1 cellular context compared by ENCODE assay signal in the genomic region with DNA sequence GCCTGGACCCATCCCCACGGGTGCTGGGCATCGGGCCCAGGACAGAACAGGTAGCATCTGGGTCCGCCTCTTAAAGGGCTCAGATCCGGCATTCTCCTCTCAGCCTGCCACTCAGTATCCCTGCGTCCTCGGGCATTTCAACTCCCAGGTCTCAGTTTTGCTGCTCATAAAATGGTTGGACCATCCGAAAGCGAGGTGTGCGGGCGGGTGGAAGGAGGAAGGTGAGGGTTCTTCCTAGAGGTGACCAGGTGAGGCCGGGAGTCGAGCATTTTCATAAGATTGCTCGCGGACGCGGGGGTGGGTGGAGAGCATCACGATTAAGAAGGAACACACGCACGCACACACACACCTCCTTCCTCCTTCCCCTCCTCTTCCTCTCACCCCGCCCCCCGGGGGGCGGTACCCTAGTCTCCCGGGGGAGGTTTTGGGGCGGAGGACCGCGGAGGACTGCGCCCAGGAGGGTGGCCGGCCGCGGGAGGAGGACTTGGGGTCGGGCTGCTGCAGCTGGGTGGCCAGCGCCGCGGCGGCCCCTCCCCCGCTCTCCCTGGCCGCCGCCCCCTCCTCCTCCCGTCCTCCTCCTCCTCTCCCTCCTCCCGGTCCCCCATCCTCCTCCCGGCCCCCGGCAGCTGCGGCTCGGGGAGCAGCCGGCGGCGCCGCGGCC.
A peak's percentile ranks its signal among the peaks of the same experiment; 100 is the strongest.
TF ChIP-seq lines count a peak whose summit lies in the region.

No MANE protein-coding gene starts in this region.

TF ChIP-seq in HEK293, 187 proteins besides CTCF, POLR2A, EP300 and RAD21 (continued from another document and continues in another):
- TF ChIP-seq, protein P1, sequence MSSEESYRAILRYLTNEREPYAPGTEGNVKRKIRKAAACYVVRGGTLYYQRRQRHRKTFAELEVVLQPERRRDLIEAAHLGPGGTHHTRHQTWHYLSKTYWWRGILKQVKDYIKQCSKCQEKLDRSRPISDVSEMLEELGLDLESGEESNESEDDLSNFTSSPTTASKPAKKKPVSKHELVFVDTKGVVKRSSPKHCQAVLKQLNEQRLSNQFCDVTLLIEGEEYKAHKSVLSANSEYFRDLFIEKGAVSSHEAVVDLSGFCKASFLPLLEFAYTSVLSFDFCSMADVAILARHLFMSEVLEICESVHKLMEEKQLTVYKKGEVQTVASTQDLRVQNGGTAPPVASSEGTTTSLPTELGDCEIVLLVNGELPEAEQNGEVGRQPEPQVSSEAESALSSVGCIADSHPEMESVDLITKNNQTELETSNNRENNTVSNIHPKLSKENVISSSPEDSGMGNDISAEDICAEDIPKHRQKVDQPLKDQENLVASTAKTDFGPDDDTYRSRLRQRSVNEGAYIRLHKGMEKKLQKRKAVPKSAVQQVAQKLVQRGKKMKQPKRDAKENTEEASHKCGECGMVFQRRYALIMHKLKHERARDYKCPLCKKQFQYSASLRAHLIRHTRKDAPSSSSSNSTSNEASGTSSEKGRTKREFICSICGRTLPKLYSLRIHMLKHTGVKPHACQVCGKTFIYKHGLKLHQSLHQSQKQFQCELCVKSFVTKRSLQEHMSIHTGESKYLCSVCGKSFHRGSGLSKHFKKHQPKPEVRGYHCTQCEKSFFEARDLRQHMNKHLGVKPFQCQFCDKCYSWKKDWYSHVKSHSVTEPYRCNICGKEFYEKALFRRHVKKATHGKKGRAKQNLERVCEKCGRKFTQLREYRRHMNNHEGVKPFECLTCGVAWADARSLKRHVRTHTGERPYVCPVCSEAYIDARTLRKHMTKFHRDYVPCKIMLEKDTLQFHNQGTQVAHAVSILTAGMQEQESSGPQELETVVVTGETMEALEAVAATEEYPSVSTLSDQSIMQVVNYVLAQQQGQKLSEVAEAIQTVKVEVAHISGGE (tag by site-specific recombination; conservative IDR thresholded peaks at IDR 0.05; ENCODE audit: low read depth), result peak; percentile 64
- TF ChIP-seq ZNF2 (tag by site-specific recombination; IDR thresholded peaks at IDR 0.05), result no peak
- TF ChIP-seq KLF7 (tag by site-specific recombination; IDR thresholded peaks at IDR 0.05; ENCODE audit: borderline replicate concordance), result no peak
- TF ChIP-seq HOXC10 (CRISPR knock-in tag; IDR thresholded peaks at IDR 0.05), result no peak
- TF ChIP-seq ZNF239 (tag by site-specific recombination; IDR thresholded peaks at IDR 0.05), result no peak
- no peak for TF ChIP-seq ZNF837 (tag by site-specific recombination; IDR thresholded peaks at IDR 0.05)
- TF ChIP-seq SCRT2 (tag by site-specific recombination; IDR thresholded peaks at IDR 0.05), result peak; percentile 49; the same call in 1 of the 2 replicates
- TF ChIP-seq MZF1 (tag by site-specific recombination; IDR thresholded peaks at IDR 0.05; ENCODE audit: borderline replicate concordance), result no peak
- TF ChIP-seq, protein P2, sequence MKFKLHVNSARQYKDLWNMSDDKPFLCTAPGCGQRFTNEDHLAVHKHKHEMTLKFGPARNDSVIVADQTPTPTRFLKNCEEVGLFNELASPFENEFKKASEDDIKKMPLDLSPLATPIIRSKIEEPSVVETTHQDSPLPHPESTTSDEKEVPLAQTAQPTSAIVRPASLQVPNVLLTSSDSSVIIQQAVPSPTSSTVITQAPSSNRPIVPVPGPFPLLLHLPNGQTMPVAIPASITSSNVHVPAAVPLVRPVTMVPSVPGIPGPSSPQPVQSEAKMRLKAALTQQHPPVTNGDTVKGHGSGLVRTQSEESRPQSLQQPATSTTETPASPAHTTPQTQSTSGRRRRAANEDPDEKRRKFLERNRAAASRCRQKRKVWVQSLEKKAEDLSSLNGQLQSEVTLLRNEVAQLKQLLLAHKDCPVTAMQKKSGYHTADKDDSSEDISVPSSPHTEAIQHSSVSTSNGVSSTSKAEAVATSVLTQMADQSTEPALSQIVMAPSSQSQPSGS (tag by site-specific recombination; IDR thresholded peaks at IDR 0.05; ENCODE audit: low read depth), result no peak
- no peak for TF ChIP-seq ZNF529 (tag by site-specific recombination; IDR thresholded peaks at IDR 0.05; ENCODE audit: insufficient replicate concordance)
- no peak for TF ChIP-seq SCRT1 (tag by site-specific recombination; IDR thresholded peaks at IDR 0.05; ENCODE audit: borderline replicate concordance)
- TF ChIP-seq, protein P3, sequence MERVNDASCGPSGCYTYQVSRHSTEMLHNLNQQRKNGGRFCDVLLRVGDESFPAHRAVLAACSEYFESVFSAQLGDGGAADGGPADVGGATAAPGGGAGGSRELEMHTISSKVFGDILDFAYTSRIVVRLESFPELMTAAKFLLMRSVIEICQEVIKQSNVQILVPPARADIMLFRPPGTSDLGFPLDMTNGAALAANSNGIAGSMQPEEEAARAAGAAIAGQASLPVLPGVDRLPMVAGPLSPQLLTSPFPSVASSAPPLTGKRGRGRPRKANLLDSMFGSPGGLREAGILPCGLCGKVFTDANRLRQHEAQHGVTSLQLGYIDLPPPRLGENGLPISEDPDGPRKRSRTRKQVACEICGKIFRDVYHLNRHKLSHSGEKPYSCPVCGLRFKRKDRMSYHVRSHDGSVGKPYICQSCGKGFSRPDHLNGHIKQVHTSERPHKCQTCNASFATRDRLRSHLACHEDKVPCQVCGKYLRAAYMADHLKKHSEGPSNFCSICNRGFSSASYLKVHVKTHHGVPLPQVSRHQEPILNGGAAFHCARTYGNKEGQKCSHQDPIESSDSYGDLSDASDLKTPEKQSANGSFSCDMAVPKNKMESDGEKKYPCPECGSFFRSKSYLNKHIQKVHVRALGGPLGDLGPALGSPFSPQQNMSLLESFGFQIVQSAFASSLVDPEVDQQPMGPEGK (tag by site-specific recombination; IDR thresholded peaks at IDR 0.05), result peak; percentile 44; the same call in 1 of the 2 replicates
- peak; percentile 37; the same call in 1 of the 2 replicates for TF ChIP-seq ZEB2 (tag by site-specific recombination; IDR thresholded peaks at IDR 0.05)
- TF ChIP-seq, protein P4, sequence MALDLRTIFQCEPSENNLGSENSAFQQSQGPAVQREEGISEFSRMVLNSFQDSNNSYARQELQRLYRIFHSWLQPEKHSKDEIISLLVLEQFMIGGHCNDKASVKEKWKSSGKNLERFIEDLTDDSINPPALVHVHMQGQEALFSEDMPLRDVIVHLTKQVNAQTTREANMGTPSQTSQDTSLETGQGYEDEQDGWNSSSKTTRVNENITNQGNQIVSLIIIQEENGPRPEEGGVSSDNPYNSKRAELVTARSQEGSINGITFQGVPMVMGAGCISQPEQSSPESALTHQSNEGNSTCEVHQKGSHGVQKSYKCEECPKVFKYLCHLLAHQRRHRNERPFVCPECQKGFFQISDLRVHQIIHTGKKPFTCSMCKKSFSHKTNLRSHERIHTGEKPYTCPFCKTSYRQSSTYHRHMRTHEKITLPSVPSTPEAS (tag by site-specific recombination; IDR thresholded peaks at IDR 0.05), result no peak
- TF ChIP-seq GLIS2 (tag by site-specific recombination; IDR thresholded peaks at IDR 0.05), result peak; percentile 67
- TF ChIP-seq, protein P5, sequence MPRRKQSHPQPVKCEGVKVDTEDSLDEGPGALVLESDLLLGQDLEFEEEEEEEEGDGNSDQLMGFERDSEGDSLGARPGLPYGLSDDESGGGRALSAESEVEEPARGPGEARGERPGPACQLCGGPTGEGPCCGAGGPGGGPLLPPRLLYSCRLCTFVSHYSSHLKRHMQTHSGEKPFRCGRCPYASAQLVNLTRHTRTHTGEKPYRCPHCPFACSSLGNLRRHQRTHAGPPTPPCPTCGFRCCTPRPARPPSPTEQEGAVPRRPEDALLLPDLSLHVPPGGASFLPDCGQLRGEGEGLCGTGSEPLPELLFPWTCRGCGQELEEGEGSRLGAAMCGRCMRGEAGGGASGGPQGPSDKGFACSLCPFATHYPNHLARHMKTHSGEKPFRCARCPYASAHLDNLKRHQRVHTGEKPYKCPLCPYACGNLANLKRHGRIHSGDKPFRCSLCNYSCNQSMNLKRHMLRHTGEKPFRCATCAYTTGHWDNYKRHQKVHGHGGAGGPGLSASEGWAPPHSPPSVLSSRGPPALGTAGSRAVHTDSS (tag by site-specific recombination; IDR thresholded peaks at IDR 0.05), result peak; percentile 90
- no peak for TF ChIP-seq ZFP41 (tag by site-specific recombination; IDR thresholded peaks at IDR 0.05; ENCODE audit: borderline replicate concordance)
- no peak for TF ChIP-seq ZNF514 (tag by site-specific recombination; IDR thresholded peaks at IDR 0.05)
- peak; percentile 48 for TF ChIP-seq ZFHX2 (tag by site-specific recombination; conservative IDR thresholded peaks at IDR 0.05)
- no peak for TF ChIP-seq ZNF354C (tag by site-specific recombination; IDR thresholded peaks at IDR 0.05; ENCODE audit: borderline replicate concordance, low read depth)
- TF ChIP-seq, protein P6, sequence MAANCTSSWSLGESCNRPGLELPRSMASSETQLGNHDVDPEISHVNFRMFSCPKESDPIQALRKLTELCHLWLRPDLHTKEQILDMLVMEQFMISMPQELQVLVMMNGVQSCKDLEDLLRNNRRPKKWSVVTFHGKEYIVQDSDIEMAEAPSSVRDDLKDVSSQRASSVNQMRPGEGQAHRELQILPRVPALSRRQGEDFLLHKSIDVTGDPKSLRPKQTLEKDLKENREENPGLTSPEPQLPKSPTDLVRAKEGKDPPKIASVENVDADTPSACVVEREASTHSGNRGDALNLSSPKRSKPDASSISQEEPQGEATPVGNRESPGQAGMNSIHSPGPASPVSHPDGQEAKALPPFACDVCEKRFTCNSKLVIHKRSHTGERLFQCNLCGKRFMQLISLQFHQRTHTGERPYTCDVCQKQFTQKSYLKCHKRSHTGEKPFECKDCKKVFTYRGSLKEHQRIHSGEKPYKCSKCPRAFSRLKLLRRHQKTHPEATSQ (tag by site-specific recombination; IDR thresholded peaks at IDR 0.05), result no peak
- TF ChIP-seq ZNF366 (tag by site-specific recombination; conservative IDR thresholded peaks at IDR 0.05), result peak; percentile 49; the same call in 1 of the 2 replicates
- TF ChIP-seq KLF9 (tag by site-specific recombination; IDR thresholded peaks at IDR 0.05; ENCODE audit: low read depth), result peak; percentile 55
- TF ChIP-seq SP7 (tag by site-specific recombination; IDR thresholded peaks at IDR 0.05), result no peak
- peak; percentile 64 for TF ChIP-seq ZNF76 (tag by site-specific recombination; IDR thresholded peaks at IDR 0.05; ENCODE audit: borderline replicate concordance, low read depth)
- TF ChIP-seq, protein P7, sequence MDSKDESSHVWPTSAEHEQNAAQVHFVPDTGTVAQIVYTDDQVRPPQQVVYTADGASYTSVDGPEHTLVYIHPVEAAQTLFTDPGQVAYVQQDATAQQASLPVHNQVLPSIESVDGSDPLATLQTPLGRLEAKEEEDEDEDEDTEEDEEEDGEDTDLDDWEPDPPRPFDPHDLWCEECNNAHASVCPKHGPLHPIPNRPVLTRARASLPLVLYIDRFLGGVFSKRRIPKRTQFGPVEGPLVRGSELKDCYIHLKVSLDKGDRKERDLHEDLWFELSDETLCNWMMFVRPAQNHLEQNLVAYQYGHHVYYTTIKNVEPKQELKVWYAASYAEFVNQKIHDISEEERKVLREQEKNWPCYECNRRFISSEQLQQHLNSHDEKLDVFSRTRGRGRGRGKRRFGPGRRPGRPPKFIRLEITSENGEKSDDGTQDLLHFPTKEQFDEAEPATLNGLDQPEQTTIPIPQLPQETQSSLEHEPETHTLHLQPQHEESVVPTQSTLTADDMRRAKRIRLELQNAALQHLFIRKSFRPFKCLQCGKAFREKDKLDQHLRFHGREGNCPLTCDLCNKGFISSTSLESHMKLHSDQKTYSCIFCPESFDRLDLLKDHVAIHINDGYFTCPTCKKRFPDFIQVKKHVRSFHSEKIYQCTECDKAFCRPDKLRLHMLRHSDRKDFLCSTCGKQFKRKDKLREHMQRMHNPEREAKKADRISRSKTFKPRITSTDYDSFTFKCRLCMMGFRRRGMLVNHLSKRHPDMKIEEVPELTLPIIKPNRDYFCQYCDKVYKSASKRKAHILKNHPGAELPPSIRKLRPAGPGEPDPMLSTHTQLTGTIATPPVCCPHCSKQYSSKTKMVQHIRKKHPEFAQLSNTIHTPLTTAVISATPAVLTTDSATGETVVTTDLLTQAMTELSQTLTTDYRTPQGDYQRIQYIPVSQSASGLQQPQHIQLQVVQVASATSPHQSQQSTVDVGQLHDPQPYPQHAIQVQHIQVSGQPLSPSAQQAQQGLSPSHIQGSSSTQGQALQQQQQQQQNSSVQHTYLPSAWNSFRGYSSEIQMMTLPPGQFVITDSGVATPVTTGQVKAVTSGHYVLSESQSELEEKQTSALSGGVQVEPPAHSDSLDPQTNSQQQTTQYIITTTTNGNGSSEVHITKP (tag by site-specific recombination; IDR thresholded peaks at IDR 0.05), result peak; percentile 69
- TF ChIP-seq ZNF610 (tag by site-specific recombination; IDR thresholded peaks at IDR 0.05; ENCODE audit: borderline replicate concordance), result no peak
- TF ChIP-seq ZNF776 (tag by site-specific recombination; IDR thresholded peaks at IDR 0.05; ENCODE audit: borderline replicate concordance), result no peak
- TF ChIP-seq, protein P8, sequence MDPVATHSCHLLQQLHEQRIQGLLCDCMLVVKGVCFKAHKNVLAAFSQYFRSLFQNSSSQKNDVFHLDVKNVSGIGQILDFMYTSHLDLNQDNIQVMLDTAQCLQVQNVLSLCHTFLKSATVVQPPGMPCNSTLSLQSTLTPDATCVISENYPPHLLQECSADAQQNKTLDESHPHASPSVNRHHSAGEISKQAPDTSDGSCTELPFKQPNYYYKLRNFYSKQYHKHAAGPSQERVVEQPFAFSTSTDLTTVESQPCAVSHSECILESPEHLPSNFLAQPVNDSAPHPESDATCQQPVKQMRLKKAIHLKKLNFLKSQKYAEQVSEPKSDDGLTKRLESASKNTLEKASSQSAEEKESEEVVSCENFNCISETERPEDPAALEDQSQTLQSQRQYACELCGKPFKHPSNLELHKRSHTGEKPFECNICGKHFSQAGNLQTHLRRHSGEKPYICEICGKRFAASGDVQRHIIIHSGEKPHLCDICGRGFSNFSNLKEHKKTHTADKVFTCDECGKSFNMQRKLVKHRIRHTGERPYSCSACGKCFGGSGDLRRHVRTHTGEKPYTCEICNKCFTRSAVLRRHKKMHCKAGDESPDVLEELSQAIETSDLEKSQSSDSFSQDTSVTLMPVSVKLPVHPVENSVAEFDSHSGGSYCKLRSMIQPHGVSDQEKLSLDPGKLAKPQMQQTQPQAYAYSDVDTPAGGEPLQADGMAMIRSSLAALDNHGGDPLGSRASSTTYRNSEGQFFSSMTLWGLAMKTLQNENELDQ (tag by site-specific recombination; IDR thresholded peaks at IDR 0.05; ENCODE audit: low read depth), result no peak
- no peak for TF ChIP-seq ZNF561 (tag by site-specific recombination; IDR thresholded peaks at IDR 0.05; ENCODE audit: borderline replicate concordance)
- no peak for TF ChIP-seq ZNF626 (tag by site-specific recombination; IDR thresholded peaks at IDR 0.05)
- no peak for TF ChIP-seq TRIM28 (IDR thresholded peaks at IDR 0.05; ENCODE audit: borderline replicate concordance, low read length)
- TF ChIP-seq SP3 (tag by site-specific recombination; IDR thresholded peaks at IDR 0.05), result peak; percentile 96
- no peak for TF ChIP-seq ZNF133 (tag by site-specific recombination; IDR thresholded peaks at IDR 0.05)
- TF ChIP-seq KLF1 (tag by site-specific recombination; IDR thresholded peaks at IDR 0.05), result peak; percentile 47
- peak; percentile 47; the same call in 1 of the 2 replicates for TF ChIP-seq GLIS1 (tag by site-specific recombination; IDR thresholded peaks at IDR 0.05)
- no peak for TF ChIP-seq ZNF510 (tag by site-specific recombination; IDR thresholded peaks at IDR 0.05; ENCODE audit: insufficient replicate concordance)
- TF ChIP-seq ZNF549 (tag by site-specific recombination; IDR thresholded peaks at IDR 0.05), result no peak
- TF ChIP-seq EGR2 (tag by site-specific recombination; IDR thresholded peaks at IDR 0.05; ENCODE audit: low read depth), result peak; percentile 60
- no peak for TF ChIP-seq ZNF394 (tag by site-specific recombination; IDR thresholded peaks at IDR 0.05; ENCODE audit: borderline replicate concordance)
- TF ChIP-seq ZNF146 (tag by site-specific recombination; IDR thresholded peaks at IDR 0.05), result no peak
- TF ChIP-seq ZNF473 (tag by site-specific recombination; IDR thresholded peaks at IDR 0.05), result no peak
- TF ChIP-seq ZNF629 (tag by site-specific recombination; IDR thresholded peaks at IDR 0.05), result no peak
